In the genomic region with DNA sequence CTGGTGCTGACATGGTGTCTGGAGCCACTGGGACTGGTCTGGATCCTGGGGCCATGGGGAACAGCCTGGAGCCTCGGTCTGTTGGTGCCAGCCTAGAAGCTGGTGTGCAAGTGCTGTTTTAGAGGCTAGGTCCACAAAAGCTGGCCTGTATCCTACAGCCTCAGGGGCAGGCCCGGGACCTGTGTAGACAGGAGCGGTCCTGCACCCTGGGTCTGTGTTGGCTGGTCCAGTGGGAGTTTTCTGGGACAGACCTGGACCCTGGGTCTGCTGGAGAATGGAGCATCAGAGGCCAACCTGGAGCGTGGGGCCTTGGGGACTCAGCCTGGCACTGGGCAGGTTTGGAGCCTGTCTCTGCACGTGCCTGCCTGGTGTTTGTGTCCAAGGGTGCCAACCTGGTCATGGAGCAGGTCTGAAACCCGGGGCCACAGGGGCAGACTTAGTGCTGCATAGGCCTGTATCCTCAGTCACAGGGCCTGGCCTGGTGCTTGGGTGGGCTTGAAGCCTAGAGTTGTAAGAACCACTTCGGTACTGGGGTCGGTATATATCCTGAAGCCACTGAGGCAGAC, we compare ENCODE assay signal across 19 cellular contexts.
"Had no signal": no experiment of that assay in that cellular context is flagged by ENCODE, and none has a peak within 500 bp of the region (broad histone marks: within the 10 kb centered on the region; RNA-seq: fewer than 3 reads in every experiment).

No MANE protein-coding gene starts in this region.

- H3K4me1 ChIP-seq: body of pancreas, sigmoid colon had no signal

- H3K36me3 ChIP-seq: left ventricle myocardium inferior, sigmoid colon, thoracic aorta had no signal

- H3K27me3 ChIP-seq: body of pancreas, sigmoid colon had no signal

- H3K4me3 ChIP-seq: body of pancreas, left ventricle myocardium inferior, sigmoid colon, smooth muscle cell, thoracic aorta had no signal

- H3K9me3 ChIP-seq: body of pancreas, left ventricle myocardium inferior, sigmoid colon, thoracic aorta had no signal

- H3K27ac ChIP-seq: body of pancreas, left ventricle myocardium inferior, sigmoid colon, thoracic aorta had no signal

- DNase-seq: activated naive CD4-positive, alpha-beta T cell treated with Interleukin-2 at 50 U/mL for 16 hours; activated naive CD8-positive, alpha-beta T cell treated with anti-CD3 and anti-CD28 coated beads, Interleukin-2, amount 10 ng/mL, durations not matched to agents 7 days and 5 days; activated T-cell treated with anti-CD3 and anti-CD28 coated beads, Interleukin-2, amount 50 U/mL, for 24 hours; body of pancreas; effector CD8-positive, alpha-beta T cell; foreskin melanocyte; glutamatergic neuron; hippocampal formation; left ventricle myocardium inferior; nephron progenitor cell; nucleus accumbens; sigmoid colon; stimulated activated CD4-positive, alpha-beta T cell treated with anti-CD3 and anti-CD28 coated beads, Interleukin-2, amount 100 ng/mL, for 48 hours; stimulated activated CD8-positive, alpha-beta memory T cell treated with anti-CD3 and anti-CD28 coated beads, Interleukin-4, amount 100 ng/mL, for 48 hours; stimulated activated naive B cell treated with anti-CD40 and anti-IgM and Interleukin-4, amounts not matched to agents 10 μg/mL and 1 μg/mL and 100 μg/mL, for 72 hours; T-cell had no signal

- H3K4me2 ChIP-seq: smooth muscle cell had no signal

- ATAC-seq: activated T-helper 17 cell treated with anti-CD3 and anti-CD28 coated beads, Interleukin-2, amount 50 U/mL, for 72 hours; body of pancreas; stimulated activated naive B cell treated with anti-CD40 and anti-IgM and Interleukin-4, amounts not matched to agents 10 μg/mL and 1 μg/mL and 100 μg/mL, for 72 hours; T-cell had no signal
